ENCODE assay signal across 18 cellular contexts in genomic region chr17:42203354-42203753, GRCh38. TPM values are rescaled to one million over a fixed set of nuclear protein-coding genes. Genes with fewer than 3 reads are reported as not detected.
A peak's percentile ranks its signal among the peaks of the same experiment; 100 is the strongest.
DNase-seq lines count a peak whose midpoint lies in the region; ATAC-seq and TF ChIP-seq lines count a peak whose summit lies in the region.
"Had no signal": no experiment of that assay in that cellular context is flagged by ENCODE, and none has a peak within 500 bp of the region (broad histone marks: within the 10 kb centered on the region; RNA-seq: fewer than 3 reads in every experiment).

No MANE protein-coding gene starts in this region.

- no peaks in the 10 kb centered on the region for H3K27me3 Mint-ChIP-seq in activated naive CD4-positive, alpha-beta T cell treated with anti-CD3 and anti-CD28 coated beads for 36 hours (ENCODE audit: low read depth)
- no peaks in the 10 kb centered on the region for H3K27me3 Mint-ChIP-seq in activated CD8-positive, alpha-beta T cell treated with anti-CD3 and anti-CD28 coated beads for 36 hours
- H3K27me3 Mint-ChIP-seq in stimulated activated memory B cell treated with anti-CD40 and anti-IgM and Interleukin-4, amounts not matched to agents 10 μg/mL and 1 μg/mL and 100 μg/mL, for 72 hours, result no peaks in the 10 kb centered on the region
- no peaks in the 10 kb centered on the region for H3K27me3 Mint-ChIP-seq in chondrocyte (ENCODE audit: low read depth)
- peaks cover 0 to 1% of the 10 kb centered on the region in 2 donors for H3K27me3 Mint-ChIP-seq in CD8-positive, alpha-beta memory T cell

- H3K4me1 Mint-ChIP-seq in activated naive CD4-positive, alpha-beta T cell treated with anti-CD3 and anti-CD28 coated beads for 36 hours (ENCODE audit: low read depth), result peaks cover 2% of the 10 kb centered on the region
- H3K4me1 Mint-ChIP-seq in activated CD8-positive, alpha-beta T cell treated with anti-CD3 and anti-CD28 coated beads for 36 hours (ENCODE audit: low read depth), result no peaks in the 10 kb centered on the region
- peaks cover 15% of the 10 kb centered on the region for H3K4me1 Mint-ChIP-seq in stimulated activated memory B cell treated with anti-CD40 and anti-IgM and Interleukin-4, amounts not matched to agents 10 μg/mL and 1 μg/mL and 100 μg/mL, for 72 hours
- no peaks in the 10 kb centered on the region for H3K4me1 Mint-ChIP-seq in chondrocyte (ENCODE audit: low read depth)
- no peaks in the 10 kb centered on the region for H3K4me1 Mint-ChIP-seq in CD8-positive, alpha-beta memory T cell

- H3K36me3 ChIP-seq in CD8-positive, alpha-beta memory T cell (ENCODE audit: insufficient read depth, low read length), result peaks cover 41% of the 10 kb centered on the region

- H3K9me3 Mint-ChIP-seq in activated naive CD4-positive, alpha-beta T cell treated with anti-CD3 and anti-CD28 coated beads for 36 hours, result no peaks in the 10 kb centered on the region
- H3K9me3 Mint-ChIP-seq in activated CD8-positive, alpha-beta T cell treated with anti-CD3 and anti-CD28 coated beads for 36 hours, result no peaks in the 10 kb centered on the region
- H3K9me3 Mint-ChIP-seq in stimulated activated memory B cell treated with anti-CD40 and anti-IgM and Interleukin-4, amounts not matched to agents 10 μg/mL and 1 μg/mL and 100 μg/mL, for 72 hours, result no peaks in the 10 kb centered on the region
- H3K9me3 Mint-ChIP-seq in chondrocyte (ENCODE audit: low read depth), result no peaks in the 10 kb centered on the region
- H3K9me3 Mint-ChIP-seq in CD8-positive, alpha-beta memory T cell, result no peaks in the 10 kb centered on the region
- H3K9me3 Mint-ChIP-seq: HFFc6 had no signal

- H3K4me3 ChIP-seq in CD8-positive, alpha-beta memory T cell (ENCODE audit: low read length), result no peak overlapping the region
- H3K4me3 ChIP-seq: PC-9 had no signal

- no peaks in the 10 kb centered on the region for H3K27me3 ChIP-seq in CD8-positive, alpha-beta memory T cell (ENCODE audit: insufficient read depth, low read length, poor library complexity, severe bottlenecking)

- H3K27ac ChIP-seq in CD8-positive, alpha-beta memory T cell (ENCODE audit: low read depth, low read length), result no peak overlapping the region
- H3K27ac ChIP-seq: C4-2B, PC-9 had no signal

- no peak overlapping the region for H3K4me3 Mint-ChIP-seq in activated naive CD4-positive, alpha-beta T cell treated with anti-CD3 and anti-CD28 coated beads for 36 hours
- H3K4me3 Mint-ChIP-seq in activated CD8-positive, alpha-beta T cell treated with anti-CD3 and anti-CD28 coated beads for 36 hours, result no peak overlapping the region
- H3K4me3 Mint-ChIP-seq in stimulated activated memory B cell treated with anti-CD40 and anti-IgM and Interleukin-4, amounts not matched to agents 10 μg/mL and 1 μg/mL and 100 μg/mL, for 72 hours, result no peak overlapping the region
- H3K4me3 Mint-ChIP-seq in chondrocyte (ENCODE audit: unreplicated experiment), result no peak overlapping the region
- H3K4me3 Mint-ChIP-seq in CD8-positive, alpha-beta memory T cell, result no peak overlapping the region
- H3K4me3 Mint-ChIP-seq: HFFc6 had no signal

- H3K9me3 ChIP-seq in CD8-positive, alpha-beta memory T cell (ENCODE audit: low read length), result no peaks in the 10 kb centered on the region
- H3K9me3 ChIP-seq: Caco-2 had no signal

- no peak for TF ChIP-seq CTCF in activated CD8-positive, alpha-beta T cell treated with anti-CD3 and anti-CD28 coated beads for 36 hours (IDR thresholded peaks at IDR 0.05)
- TF ChIP-seq CTCF in chondrocyte (IDR thresholded peaks at IDR 0.05), result no peak

- intact Hi-C loops in activated naive CD4-positive, alpha-beta T cell treated with anti-CD3 and anti-CD28 coated beads for 36 hours (cut with micrococcal nuclease), result no loop called here
- intact Hi-C loops in activated CD8-positive, alpha-beta T cell treated with anti-CD3 and anti-CD28 coated beads for 36 hours (cut with micrococcal nuclease), result no loop called here

- CTCF ChIA-PET in activated naive CD4-positive, alpha-beta T cell treated with anti-CD3 and anti-CD28 coated beads for 36 hours (lab: Charles Lee), result no interaction called here
- CTCF ChIA-PET in activated CD8-positive, alpha-beta T cell treated with anti-CD3 and anti-CD28 coated beads for 36 hours (lab: Charles Lee), result interaction anchor here (1.0 kb wide), 1 partner anchor 19 kb away, joined by 3 read pairs; no protein-coding TSS in a partner anchor
- CTCF ChIA-PET in CD8-positive, alpha-beta memory T cell (lab: Charles Lee), result no interaction called here

- peak overlapping the region; percentile 9 for H3K27ac Mint-ChIP-seq in activated naive CD4-positive, alpha-beta T cell treated with anti-CD3 and anti-CD28 coated beads for 36 hours
- peak overlapping the region; percentile 25 for H3K27ac Mint-ChIP-seq in activated CD8-positive, alpha-beta T cell treated with anti-CD3 and anti-CD28 coated beads for 36 hours
- peak overlapping the region; percentile 7 for H3K27ac Mint-ChIP-seq in stimulated activated memory B cell treated with anti-CD40 and anti-IgM and Interleukin-4, amounts not matched to agents 10 μg/mL and 1 μg/mL and 100 μg/mL, for 72 hours
- no peak overlapping the region for H3K27ac Mint-ChIP-seq in chondrocyte (ENCODE audit: unreplicated experiment)
- H3K27ac Mint-ChIP-seq in CD8-positive, alpha-beta memory T cell, result peak overlapping the region in 2 of 8 donors; percentile 55 to 82
- H3K27ac Mint-ChIP-seq: HFFc6 had no signal

- DNase-seq in activated naive CD4-positive, alpha-beta T cell treated with anti-CD3 and anti-CD28 coated beads for 36 hours, result no peak
- DNase-seq in activated naive CD4-positive, alpha-beta T cell treated with anti-CD3 and anti-CD28 coated beads, Interleukin-2, amount 50 U/mL, for 16 hours, result no peak
- DNase-seq in activated CD8-positive, alpha-beta T cell treated with anti-CD3 and anti-CD28 coated beads for 36 hours, result no peak
- DNase-seq in kidney glomerular epithelial cell (lab: John Stamatoyannopoulos, UW), result peak; percentile 20
- DNase-seq in chondrocyte (ENCODE audit: low spot score), result no peak
- no peak for DNase-seq in hepatic stellate cell (ENCODE audit: low spot score)
- DNase-seq in CD8-positive, alpha-beta memory T cell, result no peak
- DNase-seq: Caco-2, EL, HFFc6, MM.1S, NCI-H1092 treated with DMSO at 0.1 percent for 48 hours, NCI-H510A treated with DMSO at 0.1 percent for 48 hours, NCI-H82, PC-9 had no signal

- ATAC-seq in activated CD8-positive, alpha-beta T cell treated with anti-CD3 and anti-CD28 coated beads for 36 hours, result no peak
- ATAC-seq in stimulated activated memory B cell treated with anti-CD40 and anti-IgM and Interleukin-4, amounts not matched to agents 10 μg/mL and 1 μg/mL and 100 μg/mL, for 72 hours, result no peak
- ATAC-seq: HepG2 had no signal

- peaks cover 29% of the 10 kb centered on the region for H3K36me3 Mint-ChIP-seq in activated naive CD4-positive, alpha-beta T cell treated with anti-CD3 and anti-CD28 coated beads for 36 hours (ENCODE audit: low read depth)
- peaks cover 26% of the 10 kb centered on the region for H3K36me3 Mint-ChIP-seq in activated CD8-positive, alpha-beta T cell treated with anti-CD3 and anti-CD28 coated beads for 36 hours (ENCODE audit: low read depth)
- peaks cover 45% of the 10 kb centered on the region for H3K36me3 Mint-ChIP-seq in stimulated activated memory B cell treated with anti-CD40 and anti-IgM and Interleukin-4, amounts not matched to agents 10 μg/mL and 1 μg/mL and 100 μg/mL, for 72 hours
- peaks cover 26% of the 10 kb centered on the region for H3K36me3 Mint-ChIP-seq in chondrocyte (ENCODE audit: low read depth)
- peaks cover 0 to 89% (median 24%) of the 10 kb centered on the region in 3 donors for H3K36me3 Mint-ChIP-seq in CD8-positive, alpha-beta memory T cell

- POLR2A ChIA-PET in activated CD8-positive, alpha-beta T cell treated with anti-CD3 and anti-CD28 coated beads for 36 hours (lab: Charles Lee), result interaction anchor here (1.3 kb wide), 1 partner anchor 82 kb away, joined by 4 read pairs; the partner anchor contains the start of gene KAT2A
- POLR2A ChIA-PET in CD8-positive, alpha-beta memory T cell (lab: Charles Lee), result no interaction called here

- no peaks in the 10 kb centered on the region for H3K4me1 ChIP-seq in CD8-positive, alpha-beta memory T cell (ENCODE audit: insufficient read depth, low read length)

RNA-seq across cellular contexts. Expression of gene GHDC, which starts 9.1 kb away (rescaled TPM):
- total RNA-seq in activated naive CD4-positive, alpha-beta T cell treated with anti-CD3 and anti-CD28 coated beads for 36 hours, result 1 to 10 TPM; 9.0 to 9.7 TPM
- 10 to 100 TPM; 12.3 to 14.9 TPM for total RNA-seq in activated CD8-positive, alpha-beta T cell treated with anti-CD3 and anti-CD28 coated beads for 36 hours
- total RNA-seq in chondrocyte, result 3.5 to 8.9 TPM (median 7.8 TPM) in 3 replicates
- 10 to 100 TPM; 18.4 to 21.7 TPM for total RNA-seq in CD8-positive, alpha-beta memory T cell
- polyA plus RNA-seq in CD8-positive, alpha-beta memory T cell, result 23.1 TPM

RNA-seq across cellular contexts. Expression of gene HCRT, which starts 18.1 kb away (rescaled TPM):
- total RNA-seq in activated naive CD4-positive, alpha-beta T cell treated with anti-CD3 and anti-CD28 coated beads for 36 hours, result not detected
- not detected for total RNA-seq in activated CD8-positive, alpha-beta T cell treated with anti-CD3 and anti-CD28 coated beads for 36 hours
- not detected in 3 replicates for total RNA-seq in chondrocyte
- total RNA-seq in CD8-positive, alpha-beta memory T cell, result not detected
- not detected for polyA plus RNA-seq in CD8-positive, alpha-beta memory T cell
- total RNA-seq: Caco-2, HepG2, HFFc6, PC-9 had no signal
- polyA plus RNA-seq: HepG2 had no signal

RNA-seq across cellular contexts. Expression of gene KCNH4, which starts 22.4 kb away (rescaled TPM):
- under 1 TPM; 0.24 to 0.35 TPM for total RNA-seq in activated naive CD4-positive, alpha-beta T cell treated with anti-CD3 and anti-CD28 coated beads for 36 hours
- total RNA-seq in activated CD8-positive, alpha-beta T cell treated with anti-CD3 and anti-CD28 coated beads for 36 hours, result under 1 TPM; 0.38 to 0.43 TPM
- not detected in 3 replicates for total RNA-seq in chondrocyte
- total RNA-seq in CD8-positive, alpha-beta memory T cell, result 1 to 10 TPM; 1.5 to 1.7 TPM
- not detected for polyA plus RNA-seq in CD8-positive, alpha-beta memory T cell
- total RNA-seq: HFFc6, PC-9 had no signal

RNA-seq across cellular contexts. Expression of gene RAB5C, which starts 48.6 kb away (rescaled TPM):
- total RNA-seq in activated naive CD4-positive, alpha-beta T cell treated with anti-CD3 and anti-CD28 coated beads for 36 hours, result 10 to 100 TPM; 32.5 to 36.6 TPM
- total RNA-seq in activated CD8-positive, alpha-beta T cell treated with anti-CD3 and anti-CD28 coated beads for 36 hours, result 10 to 100 TPM; 30.7 to 32.5 TPM
- 107 to 118 TPM (median 116 TPM) in 3 replicates for total RNA-seq in chondrocyte
- total RNA-seq in CD8-positive, alpha-beta memory T cell, result 10 to 100 TPM; 61.3 to 64.3 TPM
- polyA plus RNA-seq in CD8-positive, alpha-beta memory T cell, result 86.0 TPM
